ENCODE assay signal across 9 cellular contexts in genomic region chr3:134212898-134213665, GRCh38. TPM values are rescaled to one million over a fixed set of nuclear protein-coding genes. Genes with fewer than 3 reads are reported as not detected.
DNase-seq lines count a peak whose midpoint lies in the region; ATAC-seq lines count a peak whose summit lies in the region.
"Had no signal": no experiment of that assay in that cellular context is flagged by ENCODE, and none has a peak within 500 bp of the region (broad histone marks: within the 10 kb centered on the region; RNA-seq: fewer than 3 reads in every experiment).

No MANE protein-coding gene starts in this region.

- H3K27me3 Mint-ChIP-seq in activated CD8-positive, alpha-beta memory T cell treated with anti-CD3 and anti-CD28 coated beads, Interleukin-2, amount 10 ng/mL, durations not matched to agents 7 days and 5 days: no peaks in the 10 kb centered on the region
- H3K27me3 Mint-ChIP-seq: IgD-negative memory B cell had no signal

- no peak overlapping the region for H3K4me3 Mint-ChIP-seq in activated CD8-positive, alpha-beta memory T cell treated with anti-CD3 and anti-CD28 coated beads, Interleukin-2, amount 10 ng/mL, durations not matched to agents 7 days and 5 days
- H3K4me3 Mint-ChIP-seq: IgD-negative memory B cell had no signal

- no peaks in the 10 kb centered on the region for H3K9me3 Mint-ChIP-seq in activated CD8-positive, alpha-beta memory T cell treated with anti-CD3 and anti-CD28 coated beads, Interleukin-2, amount 10 ng/mL, durations not matched to agents 7 days and 5 days (ENCODE audit: low read depth)
- H3K9me3 Mint-ChIP-seq: IgD-negative memory B cell had no signal

- H3K27ac Mint-ChIP-seq in activated CD8-positive, alpha-beta memory T cell treated with anti-CD3 and anti-CD28 coated beads, Interleukin-2, amount 10 ng/mL, durations not matched to agents 7 days and 5 days: no peak overlapping the region

- DNase-seq in C1 segment of cervical spinal cord (lab: John Stamatoyannopoulos, UW) (peak; percentile 5 to 76 (median 37)), HK-2 (ENCODE audit: unreplicated experiment) (peak; percentile 92), NOMO-1 treated with DMSO at 0.1 percent for 48 hours (lab: John Stamatoyannopoulos, UW; ENCODE audit: unreplicated experiment) (peak; percentile 75), epidermal melanocyte (ENCODE audit: insufficient read length, low spot score) (peak; percentile 69), myocyte (ENCODE audit: low read depth) (peak; percentile 75)
- DNase-seq in activated CD8-positive, alpha-beta memory T cell treated with anti-CD3 and anti-CD28 coated beads, Interleukin-2, amount 10 ng/mL, durations not matched to agents 7 days and 5 days: peak; percentile 86
- peak; percentile 66 to 79 for DNase-seq in stimulated activated CD8-positive, alpha-beta memory T cell treated with anti-CD3 and anti-CD28 coated beads, Interleukin-7, amount 100 ng/mL, for 4 hours (ENCODE audit: low read depth in 2 of 2)

- CTCF ChIA-PET in activated CD8-positive, alpha-beta memory T cell treated with anti-CD3 and anti-CD28 coated beads, Interleukin-2, amount 10 ng/mL, durations not matched to agents 7 days and 5 days (lab: Charles Lee): interaction anchor here (0.6 to 4.8 kb wide), 34 partner anchors 11 to 281 kb away, joined by 3 to 58 read pairs (median 5); partner anchors contain the start of genes ANAPC13 and CEP63

- H3K36me3 Mint-ChIP-seq in activated CD8-positive, alpha-beta memory T cell treated with anti-CD3 and anti-CD28 coated beads, Interleukin-2, amount 10 ng/mL, durations not matched to agents 7 days and 5 days: peaks cover 3% of the 10 kb centered on the region

- H3K4me1 Mint-ChIP-seq in activated CD8-positive, alpha-beta memory T cell treated with anti-CD3 and anti-CD28 coated beads, Interleukin-2, amount 10 ng/mL, durations not matched to agents 7 days and 5 days: peaks cover 15% of the 10 kb centered on the region

- peak; percentile 70 for ATAC-seq in GM19351 (IDR thresholded peaks at IDR 0.05; ENCODE audit: unreplicated experiment)
- ATAC-seq in activated CD8-positive, alpha-beta memory T cell treated with anti-CD3 and anti-CD28 coated beads, Interleukin-2, amount 10 ng/mL, durations not matched to agents 7 days and 5 days: peak; percentile 81

RNA-seq across cellular contexts. Expression of gene RYK, which starts 37.6 kb away (rescaled TPM):
- 1 to 10 TPM; 7.7 to 8.6 TPM for total RNA-seq in activated CD8-positive, alpha-beta memory T cell treated with anti-CD3 and anti-CD28 coated beads, Interleukin-2, amount 10 ng/mL, durations not matched to agents 7 days and 5 days
- total RNA-seq in myocyte: 47.3 and 51.0 TPM in 2 replicates
- polyA plus RNA-seq in myocyte (2012): 32.2 TPM

Comparison
In these comparisons a context has a peak if more than half of its experiments do, and no peak if none do; other contexts are left out.
1. Peak in every context shown above with its lines: DNase-seq and ATAC-seq.
2. DNase-seq: peak in every context shown above with its lines; median percentile 92 in HK-2; 86 in activated CD8-positive, alpha-beta memory T cell treated with anti-CD3 and anti-CD28 coated beads, Interleukin-2, amount 10 ng/mL, durations not matched to agents 7 days and 5 days; 75 in NOMO-1 treated with DMSO at 0.1 percent for 48 hours; 75 in myocyte; 72 in stimulated activated CD8-positive, alpha-beta memory T cell treated with anti-CD3 and anti-CD28 coated beads, Interleukin-7, amount 100 ng/mL, for 4 hours; 69 in epidermal melanocyte; 37 in C1 segment of cervical spinal cord.